In genomic region chr2:185208261-185208660, GRCh38 we compare ENCODE assay signal across 9 cellular contexts.
DNase-seq lines count a peak whose midpoint lies in the region; ATAC-seq and TF ChIP-seq lines count a peak whose summit lies in the region.
"Had no signal": no experiment of that assay in that cellular context is flagged by ENCODE, and none has a peak within 500 bp of the region (broad histone marks: within the 10 kb centered on the region; RNA-seq: fewer than 3 reads in every experiment).

No MANE protein-coding gene starts in this region.

- peak; percentile 73 for DNase-seq in Calu3
- peak; percentile 67 for DNase-seq in OCI-M1 (lab: John Stamatoyannopoulos, UW)
- peak; percentile 46 for DNase-seq in iPS DF 4.7 (ENCODE audit: extremely low read depth, low spot score)
- no peak for DNase-seq in activated CD8-positive, alpha-beta memory T cell treated with anti-CD3 and anti-CD28 coated beads, Interleukin-2, amount 50 U/mL, for 4 hours
- no peak for DNase-seq in left lobe of liver (ENCODE audit: low spot score)
- DNase-seq in C1 segment of cervical spinal cord (lab: John Stamatoyannopoulos, UW) = no peak
- DNase-seq: activated T-cell treated with anti-CD3 and anti-CD28 coated beads, Interleukin-2, amount 50 U/mL, for 24 hours had no signal

- no TSS peak for BruUV-seq in Calu3 (replicated peaks; lab: Mats Ljungman, UMichigan)

- ATAC-seq in HG03432 (IDR thresholded peaks at IDR 0.05; ENCODE audit: unreplicated experiment) (peak; percentile 59), HG03025 (IDR thresholded peaks at IDR 0.05; ENCODE audit: low FRiP score, unreplicated experiment) (no peak), left lobe of liver (no peak)

- peaks cover 9% of the 10 kb centered on the region for H3K4me1 Mint-ChIP-seq in Calu3 (ENCODE audit: low read depth, unreplicated experiment)

- H3K27me3 Mint-ChIP-seq in Calu3 (ENCODE audit: unreplicated experiment) = no peaks in the 10 kb centered on the region
- H3K27me3 Mint-ChIP-seq: activated T-cell treated with anti-CD3 and anti-CD28 coated beads, Interleukin-2, amount 50 U/mL, for 24 hours had no signal

- H3K4me3 Mint-ChIP-seq in Calu3 (ENCODE audit: low read depth, unreplicated experiment) = no peak overlapping the region
- H3K4me3 Mint-ChIP-seq: activated T-cell treated with anti-CD3 and anti-CD28 coated beads, Interleukin-2, amount 50 U/mL, for 24 hours had no signal

- peak; percentile 60 for TF ChIP-seq CTCF in Calu3 (IDR thresholded peaks at IDR 0.05; ENCODE audit: unreplicated experiment)

- H3K27ac Mint-ChIP-seq in Calu3 (ENCODE audit: unreplicated experiment) = no peak overlapping the region
- H3K27ac Mint-ChIP-seq: activated T-cell treated with anti-CD3 and anti-CD28 coated beads, Interleukin-2, amount 50 U/mL, for 24 hours had no signal

- CTCF ChIA-PET in Calu3 (lab: Charles Lee) = interaction anchor here (1.7 to 2.3 kb wide), 2 partner anchors 71 to 530 kb away, joined by 6 to 10 read pairs; partner anchors contain the start of gene FSIP2

- H3K9me3 Mint-ChIP-seq in Calu3 (ENCODE audit: low read depth, unreplicated experiment) = peaks cover 3% of the 10 kb centered on the region

- H3K36me3 Mint-ChIP-seq in Calu3 (ENCODE audit: insufficient read depth, unreplicated experiment) = no peaks in the 10 kb centered on the region

- intact Hi-C loops in Calu3 (cut with micrococcal nuclease; ENCODE audit: unreplicated experiment) = loop anchor here (1.0 to 10.0 kb wide), 5 partner anchors 72 to 1251 kb away; partner anchors contain the start of gene FSIP2

Comparison
In these comparisons a context has a peak if more than half of its experiments do, and no peak if none do; other contexts are left out.
1. DNase-seq: peak in Calu3 (single experiment), OCI-M1 (single experiment) and iPS DF 4.7 (single experiment); none in activated CD8-positive, alpha-beta memory T cell treated with anti-CD3 and anti-CD28 coated beads, Interleukin-2, amount 50 U/mL, for 4 hours (single experiment), left lobe of liver (single experiment) and C1 segment of cervical spinal cord (0 of 14).